8 cellular contexts compared by ENCODE assay signal in the genomic region with DNA sequence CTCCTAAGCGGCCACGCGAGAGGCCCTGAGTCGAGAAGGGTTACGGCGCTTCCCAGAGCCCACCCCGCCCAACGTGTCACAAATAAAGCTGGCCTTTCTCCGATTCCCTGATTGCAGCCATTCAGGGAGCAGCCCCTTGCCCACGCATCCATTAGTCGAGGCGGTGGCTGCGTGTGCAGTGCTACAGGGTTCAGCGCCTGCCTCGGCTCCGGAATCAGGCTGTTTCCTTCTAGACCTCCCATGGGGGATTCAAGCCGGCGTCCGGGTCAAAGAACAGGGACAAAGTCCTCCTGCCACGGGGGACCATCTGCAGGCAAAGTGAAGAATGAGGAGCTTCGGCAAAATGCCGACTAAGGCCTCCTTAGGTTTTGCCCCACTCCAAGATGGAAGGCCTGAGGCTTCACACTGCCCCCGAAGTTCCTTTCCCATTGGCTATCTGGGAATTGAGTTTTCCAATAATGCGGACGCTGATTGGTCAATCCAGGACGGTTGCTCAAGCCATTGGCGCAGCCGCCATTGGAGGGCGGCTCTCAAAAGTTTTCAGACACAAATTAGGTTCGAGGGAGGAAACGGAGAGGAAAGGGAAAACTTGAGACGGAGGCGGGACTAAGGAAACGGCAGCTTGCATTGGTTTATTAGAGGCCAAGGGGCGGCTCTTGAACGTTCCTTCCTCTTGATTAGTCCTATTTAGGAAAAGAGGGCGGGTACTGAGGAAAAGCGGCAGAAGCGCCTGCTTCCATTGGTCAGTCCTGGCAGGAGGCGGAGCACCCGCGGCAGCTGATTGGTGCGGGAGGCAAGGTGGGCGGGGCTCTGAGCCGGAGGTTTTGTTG. TPM values are rescaled to one million over a fixed set of nuclear protein-coding genes. Genes with fewer than 3 reads are reported as not detected.
DNase-seq lines count a peak whose midpoint lies in the region; ATAC-seq, FAIRE-seq and TF ChIP-seq lines count a peak whose summit lies in the region.

No MANE protein-coding gene starts in this region.

- under 1% methylated on average over 45 of the region's 45 CpGs for WGBS in right cardiac atrium
- WGBS in psoas muscle, 3 donors: 0% methylated on average over 45 of the region's 45 CpGs

- H3K27ac ChIP-seq in astrocyte (ENCODE audit: low read depth, low read length) (peak overlapping the region; percentile 90), right cardiac atrium (ENCODE audit: low read length) (peak overlapping the region; percentile 94), psoas muscle (peak overlapping the region; percentile 89)

- TF ChIP-seq POLR2A in GM18505 (IDR thresholded peaks at IDR 0.05; ENCODE audit: borderline replicate concordance, extremely low read depth, insufficient read depth, insufficient read length): peak; percentile 76

- ATAC-seq in GM18505 (IDR thresholded peaks at IDR 0.05; ENCODE audit: unreplicated experiment) (peak; percentile 82), HG02970 (IDR thresholded peaks at IDR 0.05; ENCODE audit: low FRiP score, unreplicated experiment) (peak; percentile 87), right cardiac atrium (peak; percentile 96 to 97), psoas muscle (peak; percentile 94 to 96 (median 95))

- TF ChIP-seq CTCF in astrocyte (IDR thresholded peaks at IDR 0.05; ENCODE audit: insufficient read depth, low read depth, low read length) (no peak), psoas muscle (IDR thresholded peaks at IDR 0.05) (no peak)

- H3K4me1 ChIP-seq in astrocyte (ENCODE audit: insufficient read depth, low read length): peaks cover 23% of the 10 kb centered on the region
- H3K4me1 ChIP-seq in right cardiac atrium (ENCODE audit: control insufficient read depth, insufficient read depth, low read length): no peaks in the 10 kb centered on the region
- H3K4me1 ChIP-seq in psoas muscle: no peaks in the 10 kb centered on the region

- no peaks in the 10 kb centered on the region for H3K27me3 ChIP-seq in astrocyte (ENCODE audit: insufficient read depth, low read length)
- H3K27me3 ChIP-seq in right cardiac atrium (ENCODE audit: control insufficient read depth, insufficient read depth): no peaks in the 10 kb centered on the region
- no peaks in the 10 kb centered on the region for H3K27me3 ChIP-seq in psoas muscle (ENCODE audit: insufficient read depth in 3 of 3, low read length in 2 of 3)

- H4K20me1 ChIP-seq in astrocyte (ENCODE audit: insufficient read depth, low read length): no peaks in the 10 kb centered on the region

- peaks cover 19% of the 10 kb centered on the region for H3K9me3 Mint-ChIP-seq in T-helper 2 cell treated with Interferon-gamma antibody and Interleukin-4, amounts not matched to agents 5 μg/mL and 100 μg/mL, for 36 hours
- no peaks in the 10 kb centered on the region for H3K9me3 Mint-ChIP-seq in astrocyte (ENCODE audit: unreplicated experiment)

- intact Hi-C loops in right cardiac atrium (cut with DNase I) (loop anchor here in 1 of 4 donors (10.0 kb wide), 1 partner anchor 150 kb away; no protein-coding TSS in a partner anchor), psoas muscle (cut with DNase I) (no loop called here)

- DNase-seq in NCI-H187 treated with DMSO at 0.1 percent for 48 hours (lab: John Stamatoyannopoulos, UW): peak; percentile 94
- peak; percentile 97 for DNase-seq in T-helper 2 cell treated with Interferon-gamma antibody and Interleukin-4, amounts not matched to agents 5 μg/mL and 100 μg/mL, for 36 hours (ENCODE audit: low spot score)
- DNase-seq in astrocyte (ENCODE audit: low read depth): peak; percentile 100
- peak; percentile 99 for DNase-seq in right cardiac atrium
- DNase-seq in psoas muscle: peak; percentile 98 to 99
- peak; percentile 99 for DNase-seq in urothelium cell line (ENCODE audit: low spot score)

- FAIRE-seq in astrocyte (lab: Jason Lieb, UNC) (peak; percentile 98), urothelium cell line (lab: Jason Lieb, UNC) (no peak)

- H3K79me2 ChIP-seq in astrocyte (ENCODE audit: insufficient read depth, low read length): peaks cover 4% of the 10 kb centered on the region

- H3K4me3 ChIP-seq in astrocyte (ENCODE audit: insufficient read depth, low read depth, low read length) (peak overlapping the region; percentile 75), right cardiac atrium (ENCODE audit: low read length) (peak overlapping the region; percentile 73), psoas muscle (peak overlapping the region; percentile 89)

- peaks cover 13% of the 10 kb centered on the region for H3K36me3 Mint-ChIP-seq in T-helper 2 cell treated with Interferon-gamma antibody and Interleukin-4, amounts not matched to agents 5 μg/mL and 100 μg/mL, for 36 hours (ENCODE audit: low read depth)
- H3K36me3 Mint-ChIP-seq in astrocyte (ENCODE audit: low read depth, unreplicated experiment): peaks cover 7% of the 10 kb centered on the region

- H3K4me2 ChIP-seq in astrocyte (ENCODE audit: low read length): peak overlapping the region; percentile 99

- H2AFZ ChIP-seq in astrocyte (ENCODE audit: low read depth, low read length): peak overlapping the region; percentile 90

- no peaks in the 10 kb centered on the region for H3K27me3 Mint-ChIP-seq in T-helper 2 cell treated with Interferon-gamma antibody and Interleukin-4, amounts not matched to agents 5 μg/mL and 100 μg/mL, for 36 hours (ENCODE audit: low read depth)
- no peaks in the 10 kb centered on the region for H3K27me3 Mint-ChIP-seq in astrocyte (ENCODE audit: low read depth, unreplicated experiment)

- H3K9ac ChIP-seq in astrocyte (ENCODE audit: low read length): peak overlapping the region; percentile 90

- no peaks in the 10 kb centered on the region for H3K36me3 ChIP-seq in astrocyte (ENCODE audit: insufficient read depth, low read length)
- H3K36me3 ChIP-seq in psoas muscle (ENCODE audit: insufficient read depth in 1 of 2, low read depth in 1 of 2): no peaks in the 10 kb centered on the region

- peaks cover 10% of the 10 kb centered on the region for H3K4me1 Mint-ChIP-seq in T-helper 2 cell treated with Interferon-gamma antibody and Interleukin-4, amounts not matched to agents 5 μg/mL and 100 μg/mL, for 36 hours (ENCODE audit: low read depth)
- peaks cover 13% of the 10 kb centered on the region for H3K4me1 Mint-ChIP-seq in astrocyte (ENCODE audit: low read depth, unreplicated experiment)

- H3K4me3 Mint-ChIP-seq in T-helper 2 cell treated with Interferon-gamma antibody and Interleukin-4, amounts not matched to agents 5 μg/mL and 100 μg/mL, for 36 hours: peak overlapping the region; percentile 96
- H3K4me3 Mint-ChIP-seq in astrocyte (ENCODE audit: unreplicated experiment): peak overlapping the region; percentile 94

- no peaks in the 10 kb centered on the region for H3K9me3 ChIP-seq in astrocyte (ENCODE audit: insufficient read depth, low read depth, low read length)
- H3K9me3 ChIP-seq in right cardiac atrium (ENCODE audit: control insufficient read depth, low read length): no peaks in the 10 kb centered on the region
- H3K9me3 ChIP-seq in psoas muscle: no peaks in the 10 kb centered on the region

- peak overlapping the region; percentile 95 for H3K27ac Mint-ChIP-seq in T-helper 2 cell treated with Interferon-gamma antibody and Interleukin-4, amounts not matched to agents 5 μg/mL and 100 μg/mL, for 36 hours
- peak overlapping the region; percentile 98 for H3K27ac Mint-ChIP-seq in astrocyte (ENCODE audit: unreplicated experiment)

RNA-seq across cellular contexts. Expression of a gene that starts 0.4 kb away (rescaled TPM):
- total RNA-seq in astrocyte: 21.1 and 28.6 TPM in 2 replicates
- 10 to 100 TPM in 3 of 4 donors, 1 to 10 TPM in 1; 8.4 to 16.3 (median 12.3) TPM for total RNA-seq in right cardiac atrium
- polyA plus RNA-seq in right cardiac atrium: 10.2 TPM
- 10 to 100 TPM in 1 of 4 donors, 1 to 10 TPM in 3; 6.3 to 13.3 (median 8.6) TPM for total RNA-seq in psoas muscle
- polyA plus RNA-seq in psoas muscle: 10 to 100 TPM in 1 of 3 donors, 1 to 10 TPM in 2; 9.2 to 15.6 (median 9.5) TPM

RNA-seq across cellular contexts. Expression of a gene that starts 40.5 kb away (rescaled TPM):
- total RNA-seq in astrocyte (not detected in 2 replicates), right cardiac atrium (not detected), psoas muscle (not detected)
- polyA plus RNA-seq in right cardiac atrium (not detected), psoas muscle (not detected)

Comparison
In these comparisons a context has a peak if more than half of its experiments do, and no peak if none do; other contexts are left out.
1. Peak in every context shown above with its lines: DNase-seq, ATAC-seq, H3K4me3 ChIP-seq and H3K27ac ChIP-seq.